1 cellular context compared by ENCODE assay signal in genomic region chr6:157982580-157983438, GRCh38.
TF ChIP-seq lines count a peak whose summit lies in the region.

No MANE protein-coding gene starts in this region.

TF ChIP-seq in HepG2, 621 proteins besides CTCF, POLR2A, EP300 and RAD21 (continued from another document and continues in another):
- TF ChIP-seq ZBTB33 (CRISPR knock-in tag; IDR thresholded peaks at IDR 0.05) = 0 out of 2 replicates have a peak, but pooled peaks have one; percentile 19
- peak; percentile 60; the same call in 1 of the 2 replicates for TF ChIP-seq ZSCAN25 (CRISPR knock-in tag; IDR thresholded peaks at IDR 0.05)
- TF ChIP-seq, protein P1, sequence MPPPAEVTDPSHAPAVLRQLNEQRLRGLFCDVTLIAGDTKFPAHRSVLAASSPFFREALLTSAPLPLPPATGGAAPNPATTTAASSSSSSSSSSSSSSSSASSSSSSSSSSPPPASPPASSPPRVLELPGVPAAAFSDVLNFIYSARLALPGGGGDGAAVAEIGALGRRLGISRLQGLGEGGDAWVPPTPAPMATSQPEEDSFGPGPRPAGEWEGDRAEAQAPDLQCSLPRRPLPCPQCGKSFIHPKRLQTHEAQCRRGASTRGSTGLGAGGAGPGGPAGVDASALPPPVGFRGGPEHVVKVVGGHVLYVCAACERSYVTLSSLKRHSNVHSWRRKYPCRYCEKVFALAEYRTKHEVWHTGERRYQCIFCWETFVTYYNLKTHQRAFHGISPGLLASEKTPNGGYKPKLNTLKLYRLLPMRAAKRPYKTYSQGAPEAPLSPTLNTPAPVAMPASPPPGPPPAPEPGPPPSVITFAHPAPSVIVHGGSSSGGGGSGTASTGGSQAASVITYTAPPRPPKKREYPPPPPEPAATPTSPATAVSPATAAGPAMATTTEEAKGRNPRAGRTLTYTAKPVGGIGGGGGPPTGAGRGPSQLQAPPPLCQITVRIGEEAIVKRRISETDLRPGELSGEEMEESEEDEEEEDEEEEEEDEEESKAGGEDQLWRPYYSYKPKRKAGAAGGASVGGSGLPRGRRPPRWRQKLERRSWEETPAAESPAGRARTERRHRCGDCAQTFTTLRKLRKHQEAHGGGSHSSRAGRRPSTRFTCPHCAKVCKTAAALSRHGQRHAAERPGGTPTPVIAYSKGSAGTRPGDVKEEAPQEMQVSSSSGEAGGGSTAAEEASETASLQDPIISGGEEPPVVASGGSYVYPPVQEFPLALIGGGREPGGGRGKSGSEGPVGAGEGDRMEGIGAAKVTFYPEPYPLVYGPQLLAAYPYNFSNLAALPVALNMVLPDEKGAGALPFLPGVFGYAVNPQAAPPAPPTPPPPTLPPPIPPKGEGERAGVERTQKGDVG (CRISPR knock-in tag; IDR thresholded peaks at IDR 0.05; ENCODE audit: borderline replicate concordance) = peak; percentile 75; the same call in 1 of the 2 replicates
- no peak for TF ChIP-seq FOXM1 (CRISPR knock-in tag; IDR thresholded peaks at IDR 0.05)
- 0 out of 2 replicates have a peak, but pooled peaks have one; percentile 32 for TF ChIP-seq MTF1 (CRISPR knock-in tag; IDR thresholded peaks at IDR 0.05)
- TF ChIP-seq SP2 (CRISPR knock-in tag; IDR thresholded peaks at IDR 0.05) = 0 out of 2 replicates have a peak, but pooled peaks have one; percentile 3
- TF ChIP-seq GTF2F1 (IDR thresholded peaks at IDR 0.05; ENCODE audit: low read length) = peak; percentile 61; the same call in 1 of the 2 replicates
- TF ChIP-seq, protein P2, sequence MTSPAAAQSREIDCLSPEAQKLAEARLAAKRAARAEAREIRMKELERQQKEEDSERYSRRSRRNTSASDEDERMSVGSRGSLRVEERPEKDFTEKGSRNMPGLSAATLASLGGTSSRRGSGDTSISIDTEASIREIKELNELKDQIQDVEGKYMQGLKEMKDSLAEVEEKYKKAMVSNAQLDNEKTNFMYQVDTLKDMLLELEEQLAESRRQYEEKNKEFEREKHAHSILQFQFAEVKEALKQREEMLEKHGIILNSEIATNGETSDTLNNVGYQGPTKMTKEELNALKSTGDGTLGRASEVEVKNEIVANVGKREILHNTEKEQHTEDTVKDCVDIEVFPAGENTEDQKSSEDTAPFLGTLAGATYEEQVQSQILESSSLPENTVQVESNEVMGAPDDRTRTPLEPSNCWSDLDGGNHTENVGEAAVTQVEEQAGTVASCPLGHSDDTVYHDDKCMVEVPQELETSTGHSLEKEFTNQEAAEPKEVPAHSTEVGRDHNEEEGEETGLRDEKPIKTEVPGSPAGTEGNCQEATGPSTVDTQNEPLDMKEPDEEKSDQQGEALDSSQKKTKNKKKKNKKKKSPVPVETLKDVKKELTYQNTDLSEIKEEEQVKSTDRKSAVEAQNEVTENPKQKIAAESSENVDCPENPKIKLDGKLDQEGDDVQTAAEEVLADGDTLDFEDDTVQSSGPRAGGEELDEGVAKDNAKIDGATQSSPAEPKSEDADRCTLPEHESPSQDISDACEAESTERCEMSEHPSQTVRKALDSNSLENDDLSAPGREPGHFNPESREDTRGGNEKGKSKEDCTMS (CRISPR knock-in tag; conservative IDR thresholded peaks at IDR 0.05) = no peak
- 0 out of 2 replicates have a peak, but pooled peaks have one; percentile 60 for TF ChIP-seq ARNTL (CRISPR knock-in tag; IDR thresholded peaks at IDR 0.05)
- no peak for TF ChIP-seq SPEN (CRISPR knock-in tag; IDR thresholded peaks at IDR 0.05; ENCODE audit: low read depth)
- TF ChIP-seq ZNF652 (CRISPR knock-in tag; IDR thresholded peaks at IDR 0.05; ENCODE audit: borderline replicate concordance, low read depth) = no peak
- TF ChIP-seq, protein P3, sequence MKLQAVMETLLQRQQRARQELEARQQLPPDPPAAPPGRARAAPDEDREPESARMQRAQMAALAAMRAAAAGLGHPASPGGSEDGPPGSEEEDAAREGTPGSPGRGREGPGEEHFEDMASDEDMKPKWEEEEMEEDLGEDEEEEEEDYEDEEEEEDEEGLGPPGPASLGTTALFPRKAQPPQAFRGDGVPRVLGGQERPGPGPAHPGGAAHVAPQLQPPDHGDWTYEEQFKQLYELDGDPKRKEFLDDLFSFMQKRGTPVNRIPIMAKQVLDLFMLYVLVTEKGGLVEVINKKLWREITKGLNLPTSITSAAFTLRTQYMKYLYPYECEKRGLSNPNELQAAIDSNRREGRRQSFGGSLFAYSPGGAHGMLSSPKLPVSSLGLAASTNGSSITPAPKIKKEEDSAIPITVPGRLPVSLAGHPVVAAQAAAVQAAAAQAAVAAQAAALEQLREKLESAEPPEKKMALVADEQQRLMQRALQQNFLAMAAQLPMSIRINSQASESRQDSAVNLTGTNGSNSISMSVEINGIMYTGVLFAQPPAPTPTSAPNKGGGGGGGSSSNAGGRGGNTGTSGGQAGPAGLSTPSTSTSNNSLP (IDR thresholded peaks at IDR 0.05; ENCODE audit: low read depth, low read length) = no peak
- peak; percentile 70; the same call in 1 of the 2 replicates for TF ChIP-seq PITX1 (CRISPR knock-in tag; IDR thresholded peaks at IDR 0.05)
- TF ChIP-seq ZBTB42 (CRISPR knock-in tag; IDR thresholded peaks at IDR 0.05) = 0 out of 2 replicates have a peak, but pooled peaks have one; percentile 56
- no peak for TF ChIP-seq ZNF574 (CRISPR knock-in tag; IDR thresholded peaks at IDR 0.05)
- no peak for TF ChIP-seq HNRNPUL1 (IDR thresholded peaks at IDR 0.05; ENCODE audit: low read depth, low read length)
- TF ChIP-seq TBL1XR1 (IDR thresholded peaks at IDR 0.05; ENCODE audit: borderline replicate concordance, low read length, partially characterized antibody) = peak; percentile 52
- no peak for TF ChIP-seq ZNF446 (CRISPR knock-in tag; IDR thresholded peaks at IDR 0.05)
- TF ChIP-seq ETV6 (CRISPR knock-in tag; conservative IDR thresholded peaks at IDR 0.05) = peak; percentile 57; the same call in 1 of the 2 replicates
- no peak for TF ChIP-seq ZKSCAN5 (CRISPR knock-in tag; IDR thresholded peaks at IDR 0.05)
- TF ChIP-seq ZNF567 (CRISPR knock-in tag; IDR thresholded peaks at IDR 0.05; ENCODE audit: borderline replicate concordance) = no peak
- peak; percentile 42; the same call in 1 of the 2 replicates for TF ChIP-seq NCOA2 (CRISPR knock-in tag; IDR thresholded peaks at IDR 0.05)
- TF ChIP-seq POLR2AphosphoS2 (IDR thresholded peaks at IDR 0.05; ENCODE audit: low read depth, low read length) = peak; percentile 60; the same call in 1 of the 2 replicates
- TF ChIP-seq STAT6 (CRISPR knock-in tag; IDR thresholded peaks at IDR 0.05; ENCODE audit: borderline replicate concordance) = no peak
- 0 out of 2 replicates have a peak, but pooled peaks have one; percentile 13 for TF ChIP-seq ZNF121 (CRISPR knock-in tag; IDR thresholded peaks at IDR 0.05)
- TF ChIP-seq ZSCAN20 (CRISPR knock-in tag; IDR thresholded peaks at IDR 0.05; ENCODE audit: borderline replicate concordance) = no peak
- TF ChIP-seq ZNF878 (CRISPR knock-in tag; IDR thresholded peaks at IDR 0.05) = peak; percentile 82
- TF ChIP-seq ZFX (CRISPR knock-in tag; IDR thresholded peaks at IDR 0.05; ENCODE audit: low read depth) = peak; percentile 41; the same call in 1 of the 2 replicates
- TF ChIP-seq, protein P4, sequence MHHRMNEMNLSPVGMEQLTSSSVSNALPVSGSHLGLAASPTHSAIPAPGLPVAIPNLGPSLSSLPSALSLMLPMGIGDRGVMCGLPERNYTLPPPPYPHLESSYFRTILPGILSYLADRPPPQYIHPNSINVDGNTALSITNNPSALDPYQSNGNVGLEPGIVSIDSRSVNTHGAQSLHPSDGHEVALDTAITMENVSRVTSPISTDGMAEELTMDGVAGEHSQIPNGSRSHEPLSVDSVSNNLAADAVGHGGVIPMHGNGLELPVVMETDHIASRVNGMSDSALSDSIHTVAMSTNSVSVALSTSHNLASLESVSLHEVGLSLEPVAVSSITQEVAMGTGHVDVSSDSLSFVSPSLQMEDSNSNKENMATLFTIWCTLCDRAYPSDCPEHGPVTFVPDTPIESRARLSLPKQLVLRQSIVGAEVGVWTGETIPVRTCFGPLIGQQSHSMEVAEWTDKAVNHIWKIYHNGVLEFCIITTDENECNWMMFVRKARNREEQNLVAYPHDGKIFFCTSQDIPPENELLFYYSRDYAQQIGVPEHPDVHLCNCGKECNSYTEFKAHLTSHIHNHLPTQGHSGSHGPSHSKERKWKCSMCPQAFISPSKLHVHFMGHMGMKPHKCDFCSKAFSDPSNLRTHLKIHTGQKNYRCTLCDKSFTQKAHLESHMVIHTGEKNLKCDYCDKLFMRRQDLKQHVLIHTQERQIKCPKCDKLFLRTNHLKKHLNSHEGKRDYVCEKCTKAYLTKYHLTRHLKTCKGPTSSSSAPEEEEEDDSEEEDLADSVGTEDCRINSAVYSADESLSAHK (CRISPR knock-in tag; IDR thresholded peaks at IDR 0.05; ENCODE audit: borderline replicate concordance) = no peak
- TF ChIP-seq, protein P5, sequence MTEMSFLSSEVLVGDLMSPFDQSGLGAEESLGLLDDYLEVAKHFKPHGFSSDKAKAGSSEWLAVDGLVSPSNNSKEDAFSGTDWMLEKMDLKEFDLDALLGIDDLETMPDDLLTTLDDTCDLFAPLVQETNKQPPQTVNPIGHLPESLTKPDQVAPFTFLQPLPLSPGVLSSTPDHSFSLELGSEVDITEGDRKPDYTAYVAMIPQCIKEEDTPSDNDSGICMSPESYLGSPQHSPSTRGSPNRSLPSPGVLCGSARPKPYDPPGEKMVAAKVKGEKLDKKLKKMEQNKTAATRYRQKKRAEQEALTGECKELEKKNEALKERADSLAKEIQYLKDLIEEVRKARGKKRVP (CRISPR knock-in tag; IDR thresholded peaks at IDR 0.05) = 0 out of 4 replicates have a peak, but pooled peaks of 1 of the 2 experiments have one; percentile 32
- TF ChIP-seq IKZF5 (CRISPR knock-in tag; IDR thresholded peaks at IDR 0.05) = peak; percentile 65; the same call in 1 of the 2 replicates
- TF ChIP-seq, protein P6, sequence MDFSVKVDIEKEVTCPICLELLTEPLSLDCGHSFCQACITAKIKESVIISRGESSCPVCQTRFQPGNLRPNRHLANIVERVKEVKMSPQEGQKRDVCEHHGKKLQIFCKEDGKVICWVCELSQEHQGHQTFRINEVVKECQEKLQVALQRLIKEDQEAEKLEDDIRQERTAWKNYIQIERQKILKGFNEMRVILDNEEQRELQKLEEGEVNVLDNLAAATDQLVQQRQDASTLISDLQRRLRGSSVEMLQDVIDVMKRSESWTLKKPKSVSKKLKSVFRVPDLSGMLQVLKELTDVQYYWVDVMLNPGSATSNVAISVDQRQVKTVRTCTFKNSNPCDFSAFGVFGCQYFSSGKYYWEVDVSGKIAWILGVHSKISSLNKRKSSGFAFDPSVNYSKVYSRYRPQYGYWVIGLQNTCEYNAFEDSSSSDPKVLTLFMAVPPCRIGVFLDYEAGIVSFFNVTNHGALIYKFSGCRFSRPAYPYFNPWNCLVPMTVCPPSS (IDR thresholded peaks at IDR 0.05) = no peak
- TF ChIP-seq HDAC1 (CRISPR knock-in tag; IDR thresholded peaks at IDR 0.05) = peak; percentile 87
